Comparison of ENCODE assay signal across 1 cellular context in the genomic region with DNA sequence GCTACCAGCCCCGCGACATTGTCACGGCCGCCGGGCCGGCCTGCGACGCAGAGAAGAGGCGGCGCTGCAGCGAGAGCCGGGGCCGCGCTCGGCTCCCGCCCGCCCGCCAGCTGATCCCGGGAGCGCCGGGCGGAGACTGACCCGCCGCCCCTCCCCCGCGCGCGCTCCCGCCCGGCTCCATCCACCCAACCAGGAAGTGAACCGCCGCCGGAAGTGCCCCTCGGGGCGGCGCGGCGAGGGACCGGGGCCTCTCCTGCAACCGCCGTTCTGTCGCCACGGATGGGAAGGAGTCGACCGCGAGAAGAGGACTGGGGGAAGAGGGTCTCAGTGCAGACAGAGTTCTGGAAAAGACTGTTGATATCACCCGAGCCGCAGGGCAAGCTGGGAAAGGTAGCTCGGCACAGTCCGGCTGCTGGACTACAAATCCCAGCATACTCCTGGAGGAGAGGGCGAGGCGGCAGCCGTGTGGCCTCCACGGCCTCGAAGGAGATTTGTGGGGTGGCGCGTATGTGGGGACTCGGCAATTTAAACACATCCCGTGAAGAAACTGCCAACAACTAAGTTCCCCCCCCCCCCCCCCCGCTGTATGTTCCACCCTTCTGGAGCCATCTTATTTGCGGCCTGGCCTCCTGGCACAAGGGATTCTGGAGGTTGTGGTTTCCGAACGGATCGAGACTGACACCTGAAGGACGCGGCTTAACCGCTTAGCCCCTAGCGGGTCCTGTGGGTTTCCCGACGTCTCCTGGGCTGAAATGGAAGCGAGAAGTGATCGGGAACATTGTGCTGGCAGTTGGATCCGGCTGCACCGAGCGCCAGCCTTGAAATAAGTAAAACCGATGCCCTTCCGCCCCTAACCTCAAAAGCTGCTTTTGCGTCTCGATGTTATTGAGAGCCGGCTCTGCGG.
TF ChIP-seq lines count a peak whose summit lies in the region.

Gene AAK1 (minus strand): TSS at position 138 of the 904 bp plus-strand sequence. CDS start 699 bp downstream, outside the sequence.

TF ChIP-seq in K562, 482 proteins besides CTCF, POLR2A, EP300 and RAD21 (continued from another document and continues in another):
- TF ChIP-seq, protein P1, sequence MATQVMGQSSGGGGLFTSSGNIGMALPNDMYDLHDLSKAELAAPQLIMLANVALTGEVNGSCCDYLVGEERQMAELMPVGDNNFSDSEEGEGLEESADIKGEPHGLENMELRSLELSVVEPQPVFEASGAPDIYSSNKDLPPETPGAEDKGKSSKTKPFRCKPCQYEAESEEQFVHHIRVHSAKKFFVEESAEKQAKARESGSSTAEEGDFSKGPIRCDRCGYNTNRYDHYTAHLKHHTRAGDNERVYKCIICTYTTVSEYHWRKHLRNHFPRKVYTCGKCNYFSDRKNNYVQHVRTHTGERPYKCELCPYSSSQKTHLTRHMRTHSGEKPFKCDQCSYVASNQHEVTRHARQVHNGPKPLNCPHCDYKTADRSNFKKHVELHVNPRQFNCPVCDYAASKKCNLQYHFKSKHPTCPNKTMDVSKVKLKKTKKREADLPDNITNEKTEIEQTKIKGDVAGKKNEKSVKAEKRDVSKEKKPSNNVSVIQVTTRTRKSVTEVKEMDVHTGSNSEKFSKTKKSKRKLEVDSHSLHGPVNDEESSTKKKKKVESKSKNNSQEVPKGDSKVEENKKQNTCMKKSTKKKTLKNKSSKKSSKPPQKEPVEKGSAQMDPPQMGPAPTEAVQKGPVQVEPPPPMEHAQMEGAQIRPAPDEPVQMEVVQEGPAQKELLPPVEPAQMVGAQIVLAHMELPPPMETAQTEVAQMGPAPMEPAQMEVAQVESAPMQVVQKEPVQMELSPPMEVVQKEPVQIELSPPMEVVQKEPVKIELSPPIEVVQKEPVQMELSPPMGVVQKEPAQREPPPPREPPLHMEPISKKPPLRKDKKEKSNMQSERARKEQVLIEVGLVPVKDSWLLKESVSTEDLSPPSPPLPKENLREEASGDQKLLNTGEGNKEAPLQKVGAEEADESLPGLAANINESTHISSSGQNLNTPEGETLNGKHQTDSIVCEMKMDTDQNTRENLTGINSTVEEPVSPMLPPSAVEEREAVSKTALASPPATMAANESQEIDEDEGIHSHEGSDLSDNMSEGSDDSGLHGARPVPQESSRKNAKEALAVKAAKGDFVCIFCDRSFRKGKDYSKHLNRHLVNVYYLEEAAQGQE (CRISPR knock-in tag; IDR thresholded peaks at IDR 0.05; ENCODE audit: low read depth): 0 out of 2 replicates have a peak, but pooled peaks have one; percentile 21
- no peak for TF ChIP-seq U2AF2 (optimal IDR thresholded peaks at IDR 0.05; ENCODE audit: low read depth, low read length)
- TF ChIP-seq, protein P2, sequence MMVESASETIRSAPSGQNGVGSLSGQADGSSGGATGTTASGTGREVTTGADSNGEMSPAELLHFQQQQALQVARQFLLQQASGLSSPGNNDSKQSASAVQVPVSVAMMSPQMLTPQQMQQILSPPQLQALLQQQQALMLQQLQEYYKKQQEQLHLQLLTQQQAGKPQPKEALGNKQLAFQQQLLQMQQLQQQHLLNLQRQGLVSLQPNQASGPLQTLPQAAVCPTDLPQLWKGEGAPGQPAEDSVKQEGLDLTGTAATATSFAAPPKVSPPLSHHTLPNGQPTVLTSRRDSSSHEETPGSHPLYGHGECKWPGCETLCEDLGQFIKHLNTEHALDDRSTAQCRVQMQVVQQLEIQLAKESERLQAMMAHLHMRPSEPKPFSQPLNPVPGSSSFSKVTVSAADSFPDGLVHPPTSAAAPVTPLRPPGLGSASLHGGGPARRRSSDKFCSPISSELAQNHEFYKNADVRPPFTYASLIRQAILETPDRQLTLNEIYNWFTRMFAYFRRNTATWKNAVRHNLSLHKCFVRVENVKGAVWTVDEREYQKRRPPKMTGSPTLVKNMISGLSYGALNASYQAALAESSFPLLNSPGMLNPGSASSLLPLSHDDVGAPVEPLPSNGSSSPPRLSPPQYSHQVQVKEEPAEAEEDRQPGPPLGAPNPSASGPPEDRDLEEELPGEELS (CRISPR knock-in tag; IDR thresholded peaks at IDR 0.05; ENCODE audit: borderline replicate concordance): no peak
- TF ChIP-seq MXI1 (IDR thresholded peaks at IDR 0.05; ENCODE audit: low read depth, low read length): no peak
- no peak for TF ChIP-seq BCL6 (CRISPR knock-in tag; IDR thresholded peaks at IDR 0.05)
- TF ChIP-seq ZKSCAN8 (CRISPR knock-in tag; IDR thresholded peaks at IDR 0.05): no peak
- TF ChIP-seq ZNF23 (CRISPR knock-in tag; IDR thresholded peaks at IDR 0.05): no peak
- TF ChIP-seq E2F6 (IDR thresholded peaks at IDR 0.05; ENCODE audit: borderline replicate concordance in 1 of 2, extremely low read depth in 1 of 2, insufficient read depth in 1 of 2, insufficient read length in 1 of 2, low read depth in 1 of 2, low read length in 1 of 2, poor library complexity in 1 of 2, severe bottlenecking in 1 of 2): peak; percentile 47 to 64
- TF ChIP-seq SRSF9 (IDR thresholded peaks at IDR 0.05; ENCODE audit: borderline replicate concordance, low read depth, low read length): no peak
- peak; percentile 92 for TF ChIP-seq GABPB1 (CRISPR knock-in tag; IDR thresholded peaks at IDR 0.05)
- TF ChIP-seq MTF1 (CRISPR knock-in tag; IDR thresholded peaks at IDR 0.05; ENCODE audit: borderline replicate concordance): no peak
- TF ChIP-seq HDAC1 (IDR thresholded peaks at IDR 0.05): peak in 1 of 2 experiments; percentile 32; a peak in 1 of 4 replicates
- TF ChIP-seq GTF2E2 (tag; IDR thresholded peaks at IDR 0.05): no peak; the same call in 1 of the 2 replicates
- peak; percentile 2 for TF ChIP-seq CTCFL (IDR thresholded peaks at IDR 0.05; ENCODE audit: borderline replicate concordance, insufficient read depth, low read depth, low read length, poor library complexity, severe bottlenecking)
- 0 out of 2 replicates have a peak, but pooled peaks have one; percentile 17 for TF ChIP-seq EGR1 (conservative IDR thresholded peaks at IDR 0.05)
- TF ChIP-seq TFE3 (CRISPR knock-in tag; IDR thresholded peaks at IDR 0.05): no peak
- TF ChIP-seq CBX1 (IDR thresholded peaks at IDR 0.05; ENCODE audit: low read depth): peak; percentile 34; the same call in 1 of the 2 replicates
- peak; percentile 53; the same call in 1 of the 2 replicates for TF ChIP-seq MBD2 (IDR thresholded peaks at IDR 0.05; ENCODE audit: borderline replicate concordance, low read depth)
- TF ChIP-seq LCOR (CRISPR knock-in tag; IDR thresholded peaks at IDR 0.05): no peak
- no peak for TF ChIP-seq MEF2D (tag; conservative IDR thresholded peaks at IDR 0.05; ENCODE audit: low read depth)
- TF ChIP-seq, protein P3, sequence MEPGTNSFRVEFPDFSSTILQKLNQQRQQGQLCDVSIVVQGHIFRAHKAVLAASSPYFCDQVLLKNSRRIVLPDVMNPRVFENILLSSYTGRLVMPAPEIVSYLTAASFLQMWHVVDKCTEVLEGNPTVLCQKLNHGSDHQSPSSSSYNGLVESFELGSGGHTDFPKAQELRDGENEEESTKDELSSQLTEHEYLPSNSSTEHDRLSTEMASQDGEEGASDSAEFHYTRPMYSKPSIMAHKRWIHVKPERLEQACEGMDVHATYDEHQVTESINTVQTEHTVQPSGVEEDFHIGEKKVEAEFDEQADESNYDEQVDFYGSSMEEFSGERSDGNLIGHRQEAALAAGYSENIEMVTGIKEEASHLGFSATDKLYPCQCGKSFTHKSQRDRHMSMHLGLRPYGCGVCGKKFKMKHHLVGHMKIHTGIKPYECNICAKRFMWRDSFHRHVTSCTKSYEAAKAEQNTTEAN (CRISPR knock-in tag; IDR thresholded peaks at IDR 0.05): no peak
- TF ChIP-seq TBP (optimal IDR thresholded peaks at IDR 0.05; ENCODE audit: low read depth, low read length): peak; percentile 66
- peak in 1 of 2 experiments; percentile 32; a peak in 2 of 4 replicates for TF ChIP-seq RCOR1 (IDR thresholded peaks at IDR 0.05; ENCODE audit: borderline replicate concordance in 1 of 2, low read depth in 2 of 2, low read length in 2 of 2)
- no peak for TF ChIP-seq SMAD2 (IDR thresholded peaks at IDR 0.05; ENCODE audit: low read depth, low read length)
- no peak for TF ChIP-seq NCOA4 (IDR thresholded peaks at IDR 0.05; ENCODE audit: partially characterized antibody)
- no peak for TF ChIP-seq ZEB2 (IDR thresholded peaks at IDR 0.05)
- TF ChIP-seq YY1 (IDR thresholded peaks at IDR 0.05; ENCODE audit: borderline replicate concordance in 1 of 3, control insufficient read depth in 1 of 3, extremely low read depth in 1 of 3, insufficient read depth in 3 of 3, insufficient read length in 1 of 3, insufficient replicate concordance in 2 of 3, low read depth in 1 of 3, low read length in 2 of 3): peak; percentile 34 to 80 (median 76)
- TF ChIP-seq PREB (CRISPR knock-in tag; IDR thresholded peaks at IDR 0.05): 0 out of 2 replicates have a peak, but pooled peaks have one; percentile 45
- TF ChIP-seq, protein P4, sequence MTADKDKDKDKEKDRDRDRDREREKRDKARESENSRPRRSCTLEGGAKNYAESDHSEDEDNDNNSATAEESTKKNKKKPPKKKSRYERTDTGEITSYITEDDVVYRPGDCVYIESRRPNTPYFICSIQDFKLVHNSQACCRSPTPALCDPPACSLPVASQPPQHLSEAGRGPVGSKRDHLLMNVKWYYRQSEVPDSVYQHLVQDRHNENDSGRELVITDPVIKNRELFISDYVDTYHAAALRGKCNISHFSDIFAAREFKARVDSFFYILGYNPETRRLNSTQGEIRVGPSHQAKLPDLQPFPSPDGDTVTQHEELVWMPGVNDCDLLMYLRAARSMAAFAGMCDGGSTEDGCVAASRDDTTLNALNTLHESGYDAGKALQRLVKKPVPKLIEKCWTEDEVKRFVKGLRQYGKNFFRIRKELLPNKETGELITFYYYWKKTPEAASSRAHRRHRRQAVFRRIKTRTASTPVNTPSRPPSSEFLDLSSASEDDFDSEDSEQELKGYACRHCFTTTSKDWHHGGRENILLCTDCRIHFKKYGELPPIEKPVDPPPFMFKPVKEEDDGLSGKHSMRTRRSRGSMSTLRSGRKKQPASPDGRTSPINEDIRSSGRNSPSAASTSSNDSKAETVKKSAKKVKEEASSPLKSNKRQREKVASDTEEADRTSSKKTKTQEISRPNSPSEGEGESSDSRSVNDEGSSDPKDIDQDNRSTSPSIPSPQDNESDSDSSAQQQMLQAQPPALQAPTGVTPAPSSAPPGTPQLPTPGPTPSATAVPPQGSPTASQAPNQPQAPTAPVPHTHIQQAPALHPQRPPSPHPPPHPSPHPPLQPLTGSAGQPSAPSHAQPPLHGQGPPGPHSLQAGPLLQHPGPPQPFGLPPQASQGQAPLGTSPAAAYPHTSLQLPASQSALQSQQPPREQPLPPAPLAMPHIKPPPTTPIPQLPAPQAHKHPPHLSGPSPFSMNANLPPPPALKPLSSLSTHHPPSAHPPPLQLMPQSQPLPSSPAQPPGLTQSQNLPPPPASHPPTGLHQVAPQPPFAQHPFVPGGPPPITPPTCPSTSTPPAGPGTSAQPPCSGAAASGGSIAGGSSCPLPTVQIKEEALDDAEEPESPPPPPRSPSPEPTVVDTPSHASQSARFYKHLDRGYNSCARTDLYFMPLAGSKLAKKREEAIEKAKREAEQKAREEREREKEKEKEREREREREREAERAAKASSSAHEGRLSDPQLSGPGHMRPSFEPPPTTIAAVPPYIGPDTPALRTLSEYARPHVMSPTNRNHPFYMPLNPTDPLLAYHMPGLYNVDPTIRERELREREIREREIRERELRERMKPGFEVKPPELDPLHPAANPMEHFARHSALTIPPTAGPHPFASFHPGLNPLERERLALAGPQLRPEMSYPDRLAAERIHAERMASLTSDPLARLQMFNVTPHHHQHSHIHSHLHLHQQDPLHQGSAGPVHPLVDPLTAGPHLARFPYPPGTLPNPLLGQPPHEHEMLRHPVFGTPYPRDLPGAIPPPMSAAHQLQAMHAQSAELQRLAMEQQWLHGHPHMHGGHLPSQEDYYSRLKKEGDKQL (CRISPR knock-in tag; IDR thresholded peaks at IDR 0.05; ENCODE audit: borderline replicate concordance): no peak
- no peak for TF ChIP-seq BDP1 (IDR thresholded peaks at IDR 0.05; ENCODE audit: insufficient read depth, insufficient read length)
- peak; percentile 87 for TF ChIP-seq RBBP5 (IDR thresholded peaks at IDR 0.05; ENCODE audit: borderline replicate concordance, insufficient read depth, low read length, poor library complexity, severe bottlenecking)
- no peak for TF ChIP-seq IRF9 (tag; IDR thresholded peaks at IDR 0.05)
